10 cellular contexts compared by ENCODE assay signal in the genomic region with DNA sequence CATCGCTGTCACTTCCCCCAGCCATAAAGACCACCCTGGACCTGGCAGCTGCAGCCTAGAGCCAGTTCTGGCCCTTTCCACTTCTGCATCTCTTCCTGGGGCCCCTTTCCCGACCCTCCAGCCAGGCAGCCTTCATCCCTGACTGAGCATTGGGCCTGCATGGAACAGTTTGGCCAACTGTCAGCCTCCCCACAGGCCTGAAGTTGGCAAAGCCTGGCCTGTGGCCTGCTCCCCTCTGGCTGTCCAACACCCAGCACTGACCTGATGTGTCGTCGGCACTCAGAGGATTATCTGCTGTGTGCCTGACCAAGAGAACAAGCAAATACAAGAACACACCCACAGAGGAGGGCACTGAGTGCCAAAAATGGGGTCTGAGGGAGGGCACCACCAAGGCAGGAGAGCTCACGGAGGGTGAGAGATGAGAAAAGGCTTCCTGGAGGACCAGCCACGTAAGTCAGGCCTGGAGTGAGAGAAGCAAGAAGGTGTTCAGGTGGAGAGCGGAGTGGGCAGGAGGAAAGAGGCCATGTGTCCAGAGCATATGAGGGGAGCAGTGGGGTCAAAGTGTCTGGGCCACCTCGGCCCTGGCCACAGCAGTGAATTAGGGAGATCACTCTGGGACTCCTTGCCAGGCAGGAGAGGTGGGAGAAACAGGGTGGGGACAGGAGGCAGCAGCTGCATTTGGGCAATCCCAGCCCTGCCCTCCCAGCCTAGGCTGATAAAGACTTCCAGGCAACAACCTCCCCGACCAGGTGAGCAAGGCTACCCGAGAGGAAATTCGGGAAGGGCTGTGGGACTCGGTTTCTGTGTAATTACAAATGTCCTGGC. TPM values are rescaled to one million over a fixed set of nuclear protein-coding genes. Genes with fewer than 3 reads are reported as not detected.
DNase-seq lines count a peak whose midpoint lies in the region; ATAC-seq and TF ChIP-seq lines count a peak whose summit lies in the region.
"Had no signal": no experiment of that assay in that cellular context is flagged by ENCODE, and none has a peak within 500 bp of the region (broad histone marks: within the 10 kb centered on the region; RNA-seq: fewer than 3 reads in every experiment).

No MANE protein-coding gene starts in this region.

- H3K4me3 ChIP-seq in coronary artery (no peak overlapping the region), mucosa of descending colon (no peak overlapping the region), upper lobe of right lung (no peak overlapping the region)

- TF ChIP-seq CTCF in coronary artery (IDR thresholded peaks at IDR 0.05) (no peak), mucosa of descending colon (IDR thresholded peaks at IDR 0.05) (no peak), upper lobe of right lung (IDR thresholded peaks at IDR 0.05) (no peak)

- H3K4me1 ChIP-seq in mucosa of descending colon (ENCODE audit: low read depth) (peaks cover 16% of the 10 kb centered on the region), upper lobe of right lung (no peaks in the 10 kb centered on the region)

- H3K27me3 Mint-ChIP-seq in activated naive CD4-positive, alpha-beta T cell treated with anti-CD3 and anti-CD28 coated beads for 36 hours (ENCODE audit: low read depth): peaks cover 6% of the 10 kb centered on the region

- H3K9me3 ChIP-seq in mucosa of descending colon (no peaks in the 10 kb centered on the region), upper lobe of right lung (no peaks in the 10 kb centered on the region)

- no peak overlapping the region for H3K27ac ChIP-seq in coronary artery
- H3K27ac ChIP-seq in upper lobe of right lung: no peak overlapping the region

- no peaks in the 10 kb centered on the region for H3K36me3 Mint-ChIP-seq in activated naive CD4-positive, alpha-beta T cell treated with anti-CD3 and anti-CD28 coated beads, Interleukin-2, amount 50 U/mL, for 72 hours
- no peaks in the 10 kb centered on the region for H3K36me3 Mint-ChIP-seq in activated naive CD4-positive, alpha-beta T cell treated with anti-CD3 and anti-CD28 coated beads for 36 hours (ENCODE audit: low read depth)
- H3K36me3 Mint-ChIP-seq: activated naive CD8-positive, alpha-beta T cell had no signal

- intact Hi-C loops in activated naive CD4-positive, alpha-beta T cell treated with anti-CD3 and anti-CD28 coated beads for 36 hours (cut with micrococcal nuclease): no loop called here
- intact Hi-C loops in mucosa of descending colon (cut with DNase I, micrococcal nuclease) (no loop called here), upper lobe of right lung (cut with DNase I) (no loop called here)

- H3K9me3 Mint-ChIP-seq in activated naive CD4-positive, alpha-beta T cell treated with anti-CD3 and anti-CD28 coated beads, Interleukin-2, amount 50 U/mL, for 72 hours: no peaks in the 10 kb centered on the region
- no peaks in the 10 kb centered on the region for H3K9me3 Mint-ChIP-seq in activated naive CD4-positive, alpha-beta T cell treated with anti-CD3 and anti-CD28 coated beads for 36 hours

- H3K27me3 ChIP-seq in upper lobe of right lung: peaks cover 27% of the 10 kb centered on the region

- ATAC-seq in activated naive CD4-positive, alpha-beta T cell treated with anti-CD3 and anti-CD28 coated beads, Interleukin-2, amount 50 U/mL, for 72 hours: no peak
- peak; percentile 14 for ATAC-seq in mucosa of descending colon
- ATAC-seq in upper lobe of right lung: no peak
- ATAC-seq in GM19328 (IDR thresholded peaks at IDR 0.05; ENCODE audit: unreplicated experiment): no peak

- H3K36me3 ChIP-seq in mucosa of descending colon (ENCODE audit: low read depth): no peaks in the 10 kb centered on the region
- no peaks in the 10 kb centered on the region for H3K36me3 ChIP-seq in upper lobe of right lung

- CTCF ChIA-PET in activated naive CD4-positive, alpha-beta T cell treated with anti-CD3 and anti-CD28 coated beads for 36 hours (lab: Charles Lee): interaction anchor here (0.6 to 1.0 kb wide), 2 partner anchors 8 to 11 kb away, joined by 4 read pairs; no protein-coding TSS in a partner anchor

- no peak overlapping the region for H3K4me3 Mint-ChIP-seq in activated naive CD4-positive, alpha-beta T cell treated with anti-CD3 and anti-CD28 coated beads for 36 hours
- H3K4me3 Mint-ChIP-seq: activated naive CD8-positive, alpha-beta T cell had no signal

- peaks cover 2% of the 10 kb centered on the region for H3K4me1 Mint-ChIP-seq in activated naive CD4-positive, alpha-beta T cell treated with anti-CD3 and anti-CD28 coated beads for 36 hours (ENCODE audit: low read depth)

- H3K27ac Mint-ChIP-seq in activated naive CD4-positive, alpha-beta T cell treated with anti-CD3 and anti-CD28 coated beads, Interleukin-2, amount 50 U/mL, for 72 hours: no peak overlapping the region
- no peak overlapping the region for H3K27ac Mint-ChIP-seq in activated naive CD4-positive, alpha-beta T cell treated with anti-CD3 and anti-CD28 coated beads for 36 hours
- H3K27ac Mint-ChIP-seq: activated naive CD8-positive, alpha-beta T cell had no signal

- peak; percentile 5 to 53 for DNase-seq in activated naive CD4-positive, alpha-beta T cell treated with anti-CD3 and anti-CD28 coated beads, Interleukin-2, amount 50 U/mL, for 72 hours (ENCODE audit: low spot score in 2 of 2)
- DNase-seq in activated naive CD4-positive, alpha-beta T cell treated with anti-CD3 and anti-CD28 coated beads for 36 hours: no peak
- peak; percentile 72 for DNase-seq in coronary artery (ENCODE audit: low spot score)
- DNase-seq in mucosa of descending colon: peak in 2 of 3 donors; percentile 7 to 56
- peak; percentile 72 for DNase-seq in upper lobe of right lung
- no peak for DNase-seq in NCI-H526 (lab: John Stamatoyannopoulos, UW)
- no peak for DNase-seq in middle frontal gyrus (ENCODE audit: extremely low spot score, low spot score)
- DNase-seq: SIG-M5 had no signal

RNA-seq across cellular contexts. Expression of a gene that starts 4.5 kb away (rescaled TPM):
- total RNA-seq in activated naive CD4-positive, alpha-beta T cell treated with anti-CD3 and anti-CD28 coated beads, Interleukin-2, amount 50 U/mL, for 72 hours: not detected
- not detected for total RNA-seq in activated naive CD4-positive, alpha-beta T cell treated with anti-CD3 and anti-CD28 coated beads for 36 hours
- 10 to 100 TPM; 17.2 to 58.7 (median 40.7) TPM for total RNA-seq in mucosa of descending colon
- 56.2 TPM for total RNA-seq in upper lobe of right lung

RNA-seq across cellular contexts. Expression of a gene that starts 27.0 kb away (rescaled TPM):
- 1 to 10 TPM in 1 of 2 donors, under 1 TPM in 1; 0.27 to 1.4 TPM for total RNA-seq in activated naive CD4-positive, alpha-beta T cell treated with anti-CD3 and anti-CD28 coated beads, Interleukin-2, amount 50 U/mL, for 72 hours
- total RNA-seq in activated naive CD4-positive, alpha-beta T cell treated with anti-CD3 and anti-CD28 coated beads for 36 hours: under 1 TPM; 0.30 to 0.43 TPM
- 1 to 10 TPM; 1.4 to 3.2 (median 2.3) TPM for total RNA-seq in mucosa of descending colon
- total RNA-seq in upper lobe of right lung: 45.4 TPM

Comparison
In these comparisons a context has a peak if more than half of its experiments do, and no peak if none do; other contexts are left out.
1. DNase-seq: peak in activated naive CD4-positive, alpha-beta T cell treated with anti-CD3 and anti-CD28 coated beads, Interleukin-2, amount 50 U/mL, for 72 hours (2 of 2), coronary artery (single experiment), mucosa of descending colon (2 of 3) and upper lobe of right lung (single experiment); none in activated naive CD4-positive, alpha-beta T cell treated with anti-CD3 and anti-CD28 coated beads for 36 hours (single experiment), NCI-H526 (0 of 2) and middle frontal gyrus (single experiment).
2. RNA of a gene that starts 4.5 kb away (total RNA-seq): 56.2 TPM in upper lobe of right lung (single experiment) and 17.2 to 58.7 TPM in mucosa of descending colon; not detected in activated naive CD4-positive, alpha-beta T cell treated with anti-CD3 and anti-CD28 coated beads, Interleukin-2, amount 50 U/mL, for 72 hours and not detected in activated naive CD4-positive, alpha-beta T cell treated with anti-CD3 and anti-CD28 coated beads for 36 hours; every median in the first group is over 10 times any median in the second.
3. RNA of a gene that starts 27.0 kb away (total RNA-seq): 45.4 TPM in upper lobe of right lung (single experiment); 1.4 to 3.2 TPM in mucosa of descending colon, 0.27 to 1.4 TPM in activated naive CD4-positive, alpha-beta T cell treated with anti-CD3 and anti-CD28 coated beads, Interleukin-2, amount 50 U/mL, for 72 hours and 0.30 to 0.43 TPM in activated naive CD4-positive, alpha-beta T cell treated with anti-CD3 and anti-CD28 coated beads for 36 hours; every median in the first group is over 10 times any median in the second.